Comparison of ENCODE assay signal across 1 cellular context in the genomic region with DNA sequence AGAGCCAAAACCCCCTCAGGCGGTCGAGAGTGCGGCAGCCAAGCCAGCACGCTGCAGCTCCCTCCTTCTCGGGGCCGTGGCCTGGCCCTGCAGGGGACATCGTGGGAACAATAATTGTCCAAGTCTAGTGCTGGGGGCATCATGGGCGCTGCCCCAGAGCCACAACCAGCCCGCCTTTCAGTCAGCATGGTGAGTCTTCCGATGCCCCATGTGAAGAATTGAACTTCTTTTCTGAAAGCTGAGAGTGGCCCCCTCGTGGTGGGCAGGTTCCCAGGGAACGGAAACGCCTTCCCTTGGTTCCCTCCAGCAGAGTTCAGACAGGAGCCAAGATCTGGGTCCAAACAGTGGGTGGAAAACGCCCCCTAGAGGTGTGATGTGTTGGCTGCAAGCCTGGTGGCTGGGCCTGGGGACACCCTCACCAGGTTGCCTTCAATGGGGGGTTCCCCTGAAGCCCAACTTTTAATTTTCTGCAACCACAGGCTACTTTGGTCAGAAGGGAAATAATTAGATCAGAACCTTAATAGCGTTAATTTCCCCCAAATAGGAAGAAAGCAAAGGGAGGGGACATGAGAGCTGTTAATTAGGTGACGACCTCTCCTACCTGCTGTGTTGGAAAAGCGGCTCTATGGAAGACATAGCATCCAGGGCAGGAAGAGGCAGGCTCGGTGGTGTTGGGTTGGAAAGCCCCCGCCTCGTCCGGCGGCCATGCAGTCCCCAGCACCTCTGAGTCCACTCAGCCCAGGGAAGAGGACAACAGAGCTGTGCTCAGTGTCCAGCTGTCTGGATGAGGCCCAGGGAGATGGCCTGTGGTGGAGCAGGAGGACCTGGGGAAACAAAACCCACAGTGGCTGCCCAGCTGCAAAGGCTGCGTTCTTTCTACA.
TF ChIP-seq lines count a peak whose summit lies in the region.

No MANE protein-coding gene starts in this region.

TF ChIP-seq in K562, 482 proteins besides CTCF, POLR2A, EP300 and RAD21 (continued from another document and continues in another):
- TF ChIP-seq, protein P1, sequence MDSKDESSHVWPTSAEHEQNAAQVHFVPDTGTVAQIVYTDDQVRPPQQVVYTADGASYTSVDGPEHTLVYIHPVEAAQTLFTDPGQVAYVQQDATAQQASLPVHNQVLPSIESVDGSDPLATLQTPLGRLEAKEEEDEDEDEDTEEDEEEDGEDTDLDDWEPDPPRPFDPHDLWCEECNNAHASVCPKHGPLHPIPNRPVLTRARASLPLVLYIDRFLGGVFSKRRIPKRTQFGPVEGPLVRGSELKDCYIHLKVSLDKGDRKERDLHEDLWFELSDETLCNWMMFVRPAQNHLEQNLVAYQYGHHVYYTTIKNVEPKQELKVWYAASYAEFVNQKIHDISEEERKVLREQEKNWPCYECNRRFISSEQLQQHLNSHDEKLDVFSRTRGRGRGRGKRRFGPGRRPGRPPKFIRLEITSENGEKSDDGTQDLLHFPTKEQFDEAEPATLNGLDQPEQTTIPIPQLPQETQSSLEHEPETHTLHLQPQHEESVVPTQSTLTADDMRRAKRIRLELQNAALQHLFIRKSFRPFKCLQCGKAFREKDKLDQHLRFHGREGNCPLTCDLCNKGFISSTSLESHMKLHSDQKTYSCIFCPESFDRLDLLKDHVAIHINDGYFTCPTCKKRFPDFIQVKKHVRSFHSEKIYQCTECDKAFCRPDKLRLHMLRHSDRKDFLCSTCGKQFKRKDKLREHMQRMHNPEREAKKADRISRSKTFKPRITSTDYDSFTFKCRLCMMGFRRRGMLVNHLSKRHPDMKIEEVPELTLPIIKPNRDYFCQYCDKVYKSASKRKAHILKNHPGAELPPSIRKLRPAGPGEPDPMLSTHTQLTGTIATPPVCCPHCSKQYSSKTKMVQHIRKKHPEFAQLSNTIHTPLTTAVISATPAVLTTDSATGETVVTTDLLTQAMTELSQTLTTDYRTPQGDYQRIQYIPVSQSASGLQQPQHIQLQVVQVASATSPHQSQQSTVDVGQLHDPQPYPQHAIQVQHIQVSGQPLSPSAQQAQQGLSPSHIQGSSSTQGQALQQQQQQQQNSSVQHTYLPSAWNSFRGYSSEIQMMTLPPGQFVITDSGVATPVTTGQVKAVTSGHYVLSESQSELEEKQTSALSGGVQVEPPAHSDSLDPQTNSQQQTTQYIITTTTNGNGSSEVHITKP (IDR thresholded peaks at IDR 0.05; ENCODE audit: partially characterized antibody): peak; percentile 35
- TF ChIP-seq, protein P2, sequence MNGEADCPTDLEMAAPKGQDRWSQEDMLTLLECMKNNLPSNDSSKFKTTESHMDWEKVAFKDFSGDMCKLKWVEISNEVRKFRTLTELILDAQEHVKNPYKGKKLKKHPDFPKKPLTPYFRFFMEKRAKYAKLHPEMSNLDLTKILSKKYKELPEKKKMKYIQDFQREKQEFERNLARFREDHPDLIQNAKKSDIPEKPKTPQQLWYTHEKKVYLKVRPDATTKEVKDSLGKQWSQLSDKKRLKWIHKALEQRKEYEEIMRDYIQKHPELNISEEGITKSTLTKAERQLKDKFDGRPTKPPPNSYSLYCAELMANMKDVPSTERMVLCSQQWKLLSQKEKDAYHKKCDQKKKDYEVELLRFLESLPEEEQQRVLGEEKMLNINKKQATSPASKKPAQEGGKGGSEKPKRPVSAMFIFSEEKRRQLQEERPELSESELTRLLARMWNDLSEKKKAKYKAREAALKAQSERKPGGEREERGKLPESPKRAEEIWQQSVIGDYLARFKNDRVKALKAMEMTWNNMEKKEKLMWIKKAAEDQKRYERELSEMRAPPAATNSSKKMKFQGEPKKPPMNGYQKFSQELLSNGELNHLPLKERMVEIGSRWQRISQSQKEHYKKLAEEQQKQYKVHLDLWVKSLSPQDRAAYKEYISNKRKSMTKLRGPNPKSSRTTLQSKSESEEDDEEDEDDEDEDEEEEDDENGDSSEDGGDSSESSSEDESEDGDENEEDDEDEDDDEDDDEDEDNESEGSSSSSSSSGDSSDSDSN (IDR thresholded peaks at IDR 0.05; ENCODE audit: borderline replicate concordance in 1 of 2, low read depth in 2 of 2, low read length in 2 of 2): peak; percentile 39 to 80; a peak in 1 of 4 replicates
- TF ChIP-seq, protein P3, sequence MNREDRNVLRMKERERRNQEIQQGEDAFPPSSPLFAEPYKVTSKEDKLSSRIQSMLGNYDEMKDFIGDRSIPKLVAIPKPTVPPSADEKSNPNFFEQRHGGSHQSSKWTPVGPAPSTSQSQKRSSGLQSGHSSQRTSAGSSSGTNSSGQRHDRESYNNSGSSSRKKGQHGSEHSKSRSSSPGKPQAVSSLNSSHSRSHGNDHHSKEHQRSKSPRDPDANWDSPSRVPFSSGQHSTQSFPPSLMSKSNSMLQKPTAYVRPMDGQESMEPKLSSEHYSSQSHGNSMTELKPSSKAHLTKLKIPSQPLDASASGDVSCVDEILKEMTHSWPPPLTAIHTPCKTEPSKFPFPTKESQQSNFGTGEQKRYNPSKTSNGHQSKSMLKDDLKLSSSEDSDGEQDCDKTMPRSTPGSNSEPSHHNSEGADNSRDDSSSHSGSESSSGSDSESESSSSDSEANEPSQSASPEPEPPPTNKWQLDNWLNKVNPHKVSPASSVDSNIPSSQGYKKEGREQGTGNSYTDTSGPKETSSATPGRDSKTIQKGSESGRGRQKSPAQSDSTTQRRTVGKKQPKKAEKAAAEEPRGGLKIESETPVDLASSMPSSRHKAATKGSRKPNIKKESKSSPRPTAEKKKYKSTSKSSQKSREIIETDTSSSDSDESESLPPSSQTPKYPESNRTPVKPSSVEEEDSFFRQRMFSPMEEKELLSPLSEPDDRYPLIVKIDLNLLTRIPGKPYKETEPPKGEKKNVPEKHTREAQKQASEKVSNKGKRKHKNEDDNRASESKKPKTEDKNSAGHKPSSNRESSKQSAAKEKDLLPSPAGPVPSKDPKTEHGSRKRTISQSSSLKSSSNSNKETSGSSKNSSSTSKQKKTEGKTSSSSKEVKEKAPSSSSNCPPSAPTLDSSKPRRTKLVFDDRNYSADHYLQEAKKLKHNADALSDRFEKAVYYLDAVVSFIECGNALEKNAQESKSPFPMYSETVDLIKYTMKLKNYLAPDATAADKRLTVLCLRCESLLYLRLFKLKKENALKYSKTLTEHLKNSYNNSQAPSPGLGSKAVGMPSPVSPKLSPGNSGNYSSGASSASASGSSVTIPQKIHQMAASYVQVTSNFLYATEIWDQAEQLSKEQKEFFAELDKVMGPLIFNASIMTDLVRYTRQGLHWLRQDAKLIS (CRISPR knock-in tag; IDR thresholded peaks at IDR 0.05): no peak
- no peak for TF ChIP-seq GTF2A2 (tag; IDR thresholded peaks at IDR 0.05)
- TF ChIP-seq, protein P4, sequence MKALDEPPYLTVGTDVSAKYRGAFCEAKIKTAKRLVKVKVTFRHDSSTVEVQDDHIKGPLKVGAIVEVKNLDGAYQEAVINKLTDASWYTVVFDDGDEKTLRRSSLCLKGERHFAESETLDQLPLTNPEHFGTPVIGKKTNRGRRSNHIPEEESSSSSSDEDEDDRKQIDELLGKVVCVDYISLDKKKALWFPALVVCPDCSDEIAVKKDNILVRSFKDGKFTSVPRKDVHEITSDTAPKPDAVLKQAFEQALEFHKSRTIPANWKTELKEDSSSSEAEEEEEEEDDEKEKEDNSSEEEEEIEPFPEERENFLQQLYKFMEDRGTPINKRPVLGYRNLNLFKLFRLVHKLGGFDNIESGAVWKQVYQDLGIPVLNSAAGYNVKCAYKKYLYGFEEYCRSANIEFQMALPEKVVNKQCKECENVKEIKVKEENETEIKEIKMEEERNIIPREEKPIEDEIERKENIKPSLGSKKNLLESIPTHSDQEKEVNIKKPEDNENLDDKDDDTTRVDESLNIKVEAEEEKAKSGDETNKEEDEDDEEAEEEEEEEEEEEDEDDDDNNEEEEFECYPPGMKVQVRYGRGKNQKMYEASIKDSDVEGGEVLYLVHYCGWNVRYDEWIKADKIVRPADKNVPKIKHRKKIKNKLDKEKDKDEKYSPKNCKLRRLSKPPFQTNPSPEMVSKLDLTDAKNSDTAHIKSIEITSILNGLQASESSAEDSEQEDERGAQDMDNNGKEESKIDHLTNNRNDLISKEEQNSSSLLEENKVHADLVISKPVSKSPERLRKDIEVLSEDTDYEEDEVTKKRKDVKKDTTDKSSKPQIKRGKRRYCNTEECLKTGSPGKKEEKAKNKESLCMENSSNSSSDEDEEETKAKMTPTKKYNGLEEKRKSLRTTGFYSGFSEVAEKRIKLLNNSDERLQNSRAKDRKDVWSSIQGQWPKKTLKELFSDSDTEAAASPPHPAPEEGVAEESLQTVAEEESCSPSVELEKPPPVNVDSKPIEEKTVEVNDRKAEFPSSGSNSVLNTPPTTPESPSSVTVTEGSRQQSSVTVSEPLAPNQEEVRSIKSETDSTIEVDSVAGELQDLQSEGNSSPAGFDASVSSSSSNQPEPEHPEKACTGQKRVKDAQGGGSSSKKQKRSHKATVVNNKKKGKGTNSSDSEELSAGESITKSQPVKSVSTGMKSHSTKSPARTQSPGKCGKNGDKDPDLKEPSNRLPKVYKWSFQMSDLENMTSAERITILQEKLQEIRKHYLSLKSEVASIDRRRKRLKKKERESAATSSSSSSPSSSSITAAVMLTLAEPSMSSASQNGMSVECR (CRISPR knock-in tag; IDR thresholded peaks at IDR 0.05): no peak
- no peak for TF ChIP-seq TSC22D4 (tag; IDR thresholded peaks at IDR 0.05)
- TF ChIP-seq L3MBTL2 (IDR thresholded peaks at IDR 0.05): peak; percentile 76
- no peak for TF ChIP-seq HNRNPH1 (optimal IDR thresholded peaks at IDR 0.05; ENCODE audit: low read depth, low read length)
- TF ChIP-seq ZC3H8 (IDR thresholded peaks at IDR 0.05): no peak
- TF ChIP-seq NR4A1 (CRISPR knock-in tag; IDR thresholded peaks at IDR 0.05): 0 out of 2 replicates have a peak, but pooled peaks have one; percentile 46
- no peak for TF ChIP-seq NR4A1 (tag; IDR thresholded peaks at IDR 0.05)
- no peak for TF ChIP-seq GTF2F1 (IDR thresholded peaks at IDR 0.05; ENCODE audit: low read depth, low read length)
- TF ChIP-seq, protein P5, sequence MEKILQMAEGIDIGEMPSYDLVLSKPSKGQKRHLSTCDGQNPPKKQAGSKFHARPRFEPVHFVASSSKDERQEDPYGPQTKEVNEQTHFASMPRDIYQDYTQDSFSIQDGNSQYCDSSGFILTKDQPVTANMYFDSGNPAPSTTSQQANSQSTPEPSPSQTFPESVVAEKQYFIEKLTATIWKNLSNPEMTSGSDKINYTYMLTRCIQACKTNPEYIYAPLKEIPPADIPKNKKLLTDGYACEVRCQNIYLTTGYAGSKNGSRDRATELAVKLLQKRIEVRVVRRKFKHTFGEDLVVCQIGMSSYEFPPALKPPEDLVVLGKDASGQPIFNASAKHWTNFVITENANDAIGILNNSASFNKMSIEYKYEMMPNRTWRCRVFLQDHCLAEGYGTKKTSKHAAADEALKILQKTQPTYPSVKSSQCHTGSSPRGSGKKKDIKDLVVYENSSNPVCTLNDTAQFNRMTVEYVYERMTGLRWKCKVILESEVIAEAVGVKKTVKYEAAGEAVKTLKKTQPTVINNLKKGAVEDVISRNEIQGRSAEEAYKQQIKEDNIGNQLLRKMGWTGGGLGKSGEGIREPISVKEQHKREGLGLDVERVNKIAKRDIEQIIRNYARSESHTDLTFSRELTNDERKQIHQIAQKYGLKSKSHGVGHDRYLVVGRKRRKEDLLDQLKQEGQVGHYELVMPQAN (IDR thresholded peaks at IDR 0.05; ENCODE audit: borderline replicate concordance): no peak
- TF ChIP-seq NFIC (IDR thresholded peaks at IDR 0.05): peak; percentile 71
- TF ChIP-seq TCF7 (IDR thresholded peaks at IDR 0.05; ENCODE audit: borderline replicate concordance): no peak
- TF ChIP-seq PTTG1 (tag; IDR thresholded peaks at IDR 0.05; ENCODE audit: low read depth): no peak
- peak in 1 of 2 experiments; percentile 52; a peak in 1 of 4 replicates for TF ChIP-seq ETV6 (IDR thresholded peaks at IDR 0.05; ENCODE audit: borderline replicate concordance in 1 of 2, low read depth in 2 of 2, low read length in 1 of 2)
- no peak for TF ChIP-seq ETV6 (CRISPR knock-in tag; IDR thresholded peaks at IDR 0.05; ENCODE audit: borderline replicate concordance)
- no peak for TF ChIP-seq ZNF133 (CRISPR knock-in tag; IDR thresholded peaks at IDR 0.05)
- TF ChIP-seq TRIM28 (IDR thresholded peaks at IDR 0.05): no peak
- no peak for TF ChIP-seq CHD1 (IDR thresholded peaks at IDR 0.05; ENCODE audit: low read length)
- TF ChIP-seq, protein P6, sequence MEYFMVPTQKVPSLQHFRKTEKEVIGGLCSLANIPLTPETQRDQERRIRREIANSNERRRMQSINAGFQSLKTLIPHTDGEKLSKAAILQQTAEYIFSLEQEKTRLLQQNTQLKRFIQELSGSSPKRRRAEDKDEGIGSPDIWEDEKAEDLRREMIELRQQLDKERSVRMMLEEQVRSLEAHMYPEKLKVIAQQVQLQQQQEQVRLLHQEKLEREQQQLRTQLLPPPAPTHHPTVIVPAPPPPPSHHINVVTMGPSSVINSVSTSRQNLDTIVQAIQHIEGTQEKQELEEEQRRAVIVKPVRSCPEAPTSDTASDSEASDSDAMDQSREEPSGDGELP (CRISPR knock-in tag; IDR thresholded peaks at IDR 0.05; ENCODE audit: borderline replicate concordance): peak; percentile 47; the same call in 1 of the 2 replicates
- TF ChIP-seq CTBP1 (IDR thresholded peaks at IDR 0.05; ENCODE audit: borderline replicate concordance): peak; percentile 44; the same call in 1 of the 2 replicates
- TF ChIP-seq ARID2 (IDR thresholded peaks at IDR 0.05): peak; percentile 44; the same call in 1 of the 2 replicates
- peak; percentile 22; the same call in 1 of the 2 replicates for TF ChIP-seq SP1 (CRISPR knock-in tag; IDR thresholded peaks at IDR 0.05)
- TF ChIP-seq DACH1 (IDR thresholded peaks at IDR 0.05; ENCODE audit: partially characterized antibody): no peak
- no peak for TF ChIP-seq HDAC2 (IDR thresholded peaks at IDR 0.05)
- TF ChIP-seq EP400 (IDR thresholded peaks at IDR 0.05): peak; percentile 26; the same call in 1 of the 2 replicates
- TF ChIP-seq, protein P7, sequence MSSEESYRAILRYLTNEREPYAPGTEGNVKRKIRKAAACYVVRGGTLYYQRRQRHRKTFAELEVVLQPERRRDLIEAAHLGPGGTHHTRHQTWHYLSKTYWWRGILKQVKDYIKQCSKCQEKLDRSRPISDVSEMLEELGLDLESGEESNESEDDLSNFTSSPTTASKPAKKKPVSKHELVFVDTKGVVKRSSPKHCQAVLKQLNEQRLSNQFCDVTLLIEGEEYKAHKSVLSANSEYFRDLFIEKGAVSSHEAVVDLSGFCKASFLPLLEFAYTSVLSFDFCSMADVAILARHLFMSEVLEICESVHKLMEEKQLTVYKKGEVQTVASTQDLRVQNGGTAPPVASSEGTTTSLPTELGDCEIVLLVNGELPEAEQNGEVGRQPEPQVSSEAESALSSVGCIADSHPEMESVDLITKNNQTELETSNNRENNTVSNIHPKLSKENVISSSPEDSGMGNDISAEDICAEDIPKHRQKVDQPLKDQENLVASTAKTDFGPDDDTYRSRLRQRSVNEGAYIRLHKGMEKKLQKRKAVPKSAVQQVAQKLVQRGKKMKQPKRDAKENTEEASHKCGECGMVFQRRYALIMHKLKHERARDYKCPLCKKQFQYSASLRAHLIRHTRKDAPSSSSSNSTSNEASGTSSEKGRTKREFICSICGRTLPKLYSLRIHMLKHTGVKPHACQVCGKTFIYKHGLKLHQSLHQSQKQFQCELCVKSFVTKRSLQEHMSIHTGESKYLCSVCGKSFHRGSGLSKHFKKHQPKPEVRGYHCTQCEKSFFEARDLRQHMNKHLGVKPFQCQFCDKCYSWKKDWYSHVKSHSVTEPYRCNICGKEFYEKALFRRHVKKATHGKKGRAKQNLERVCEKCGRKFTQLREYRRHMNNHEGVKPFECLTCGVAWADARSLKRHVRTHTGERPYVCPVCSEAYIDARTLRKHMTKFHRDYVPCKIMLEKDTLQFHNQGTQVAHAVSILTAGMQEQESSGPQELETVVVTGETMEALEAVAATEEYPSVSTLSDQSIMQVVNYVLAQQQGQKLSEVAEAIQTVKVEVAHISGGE (CRISPR knock-in tag; IDR thresholded peaks at IDR 0.05): no peak
- 0 out of 2 replicates have a peak, but pooled peaks have one; percentile 11 for TF ChIP-seq SPI1 (IDR thresholded peaks at IDR 0.05; ENCODE audit: borderline replicate concordance, low read depth, low read length)
- no peak for TF ChIP-seq RBM25 (IDR thresholded peaks at IDR 0.05; ENCODE audit: low read depth, low read length, severe bottlenecking)
- TF ChIP-seq MCM3 (IDR thresholded peaks at IDR 0.05): no peak
- no peak for TF ChIP-seq ZNF830 (CRISPR knock-in tag; IDR thresholded peaks at IDR 0.05)
